In the genomic region with DNA sequence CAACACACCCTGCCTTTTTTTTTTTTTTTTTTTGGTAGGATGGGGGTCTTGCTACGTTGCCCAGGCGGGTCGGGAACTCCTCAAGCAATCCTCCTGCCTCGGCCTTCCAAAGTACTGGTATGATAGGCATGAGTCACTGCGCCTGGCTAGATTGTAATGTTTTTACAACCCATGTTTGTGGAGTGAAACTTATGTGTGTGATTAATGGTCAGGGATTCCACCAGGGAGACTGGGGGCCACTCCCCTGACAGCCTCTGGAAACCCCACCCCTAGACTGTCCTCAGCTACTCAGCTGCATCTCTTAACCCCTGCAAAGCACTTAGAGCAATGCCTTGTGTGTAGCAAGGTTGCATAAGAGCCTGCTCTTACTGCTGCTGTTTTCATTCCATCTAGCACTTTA, we compare ENCODE assay signal across 10 cellular contexts.
DNase-seq lines count a peak whose midpoint lies in the region; ATAC-seq and TF ChIP-seq lines count a peak whose summit lies in the region.
"Had no signal": no experiment of that assay in that cellular context is flagged by ENCODE, and none has a peak within 500 bp of the region (broad histone marks: within the 10 kb centered on the region; RNA-seq: fewer than 3 reads in every experiment).

No MANE protein-coding gene starts in this region.

- H3K4me3 ChIP-seq in HCT116 (replicated peaks in 1 of 2; ENCODE audit: low read depth in 1 of 2, low read length in 2 of 2), result no peak overlapping the region
- H3K4me3 ChIP-seq in ascending aorta, result no peak overlapping the region
- H3K4me3 ChIP-seq in hepatocyte, result no peak overlapping the region
- H3K4me3 ChIP-seq: pancreas had no signal

- no TSS peak for BruUV-seq in HCT116 (replicated peaks; lab: Mats Ljungman, UMichigan)

- H3K27ac ChIP-seq in HCT116 (ENCODE audit: low read depth, low read length), result no peak overlapping the region
- H3K27ac ChIP-seq in ascending aorta, result no peak overlapping the region
- H3K27ac ChIP-seq in hepatocyte, result peak overlapping the region; percentile 55
- H3K27ac ChIP-seq: pancreas had no signal

- peaks cover 9 to 19% of the 10 kb centered on the region in 2 experiments; a peak in 3 of 4 replicates for H3K4me1 ChIP-seq in HCT116 (ENCODE audit: control insufficient read depth in 1 of 2, insufficient read depth in 2 of 2, low read length in 2 of 2)
- H3K4me1 ChIP-seq in ascending aorta, result peaks cover 0 to 5% of the 10 kb centered on the region in 2 donors
- H3K4me1 ChIP-seq in hepatocyte (ENCODE audit: insufficient read depth), result peaks cover 6% of the 10 kb centered on the region
- H3K4me1 ChIP-seq: pancreas had no signal

- ATAC-seq in HCT116, result peak; percentile 61
- no peak for ATAC-seq in GM18867 (IDR thresholded peaks at IDR 0.05; ENCODE audit: unreplicated experiment)

- H3K27me3 ChIP-seq in HCT116 (ENCODE audit: insufficient read depth, low read length), result no peaks in the 10 kb centered on the region
- H3K27me3 ChIP-seq in ascending aorta, result no peaks in the 10 kb centered on the region
- H3K27me3 ChIP-seq in hepatocyte, result no peaks in the 10 kb centered on the region
- H3K27me3 ChIP-seq: pancreas had no signal

- no peaks in the 10 kb centered on the region for H3K27me3 Mint-ChIP-seq in type B pancreatic cell

- H3K4me3 Mint-ChIP-seq in type B pancreatic cell, result no peak overlapping the region

- peaks cover 7% of the 10 kb centered on the region for H3K4me1 Mint-ChIP-seq in type B pancreatic cell (ENCODE audit: unreplicated experiment)

- TF ChIP-seq POLR2A in HCT116 (IDR thresholded peaks at IDR 0.05; ENCODE audit: borderline replicate concordance, extremely low read depth, insufficient read depth, insufficient read length), result no peak

- CTCF ChIA-PET in HCT116 (lab: Charles Lee), result no interaction called here

- H4K20me1 ChIP-seq in HCT116 (ENCODE audit: insufficient read depth), result no peaks in the 10 kb centered on the region
- no peaks in the 10 kb centered on the region for H4K20me1 ChIP-seq in hepatocyte (ENCODE audit: insufficient read depth, poor library complexity, severe bottlenecking)

- no peak for DNase-seq in HCT116 (ENCODE audit: low read depth, low spot score)
- peak; percentile 24 to 77 for DNase-seq in ascending aorta (ENCODE audit: low spot score in 2 of 2)
- peak; percentile 84 for DNase-seq in hepatocyte (ENCODE audit: low spot score)
- no peak for DNase-seq in type B pancreatic cell (ENCODE audit: extremely low spot score, unreplicated experiment)
- no peak for DNase-seq in NCI-H69 (lab: John Stamatoyannopoulos, UW)
- DNase-seq in NCI-H345 treated with DMSO at 0.1 percent for 48 hours (lab: John Stamatoyannopoulos, UW; ENCODE audit: unreplicated experiment), result no peak
- DNase-seq: activated gamma-delta T cell, NCI-H526 treated with DMSO at 0.1 percent for 48 hours, pancreas had no signal

- no peaks in the 10 kb centered on the region for H3K36me3 ChIP-seq in HCT116 (ENCODE audit: control insufficient read depth in 1 of 2, insufficient read depth in 2 of 2, low read length in 2 of 2)
- no peaks in the 10 kb centered on the region for H3K36me3 ChIP-seq in ascending aorta
- no peaks in the 10 kb centered on the region for H3K36me3 ChIP-seq in hepatocyte (replicated peaks; ENCODE audit: insufficient read depth, low read depth)
- H3K36me3 ChIP-seq: pancreas had no signal

- peak overlapping the region; percentile 41 for H3K4me2 ChIP-seq in HCT116 (ENCODE audit: low read length)
- no peak overlapping the region for H3K4me2 ChIP-seq in hepatocyte

- H3K9me2 ChIP-seq in HCT116 (ENCODE audit: insufficient read depth) (no peaks in the 10 kb centered on the region), hepatocyte (replicated peaks; ENCODE audit: insufficient read depth) (no peaks in the 10 kb centered on the region)

- H3K9me3 ChIP-seq in HCT116 (ENCODE audit: control insufficient read depth in 1 of 2, insufficient read depth in 1 of 2, low read depth in 1 of 2, low read length in 2 of 2), result no peaks in the 10 kb centered on the region
- no peaks in the 10 kb centered on the region for H3K9me3 ChIP-seq in ascending aorta
- no peaks in the 10 kb centered on the region for H3K9me3 ChIP-seq in hepatocyte (ENCODE audit: low read depth)
- H3K9me3 ChIP-seq: pancreas had no signal

- H3K36me3 Mint-ChIP-seq in type B pancreatic cell, result no peaks in the 10 kb centered on the region

- H2AFZ ChIP-seq in HCT116 (ENCODE audit: low read depth, low read length, poor library complexity, severe bottlenecking) (no peak overlapping the region), hepatocyte (no peak overlapping the region)

- TF ChIP-seq CTCF in HCT116 (IDR thresholded peaks at IDR 0.05 in 2 of 3, conservative IDR thresholded peaks at IDR 0.05 in 1 of 3; ENCODE audit: borderline replicate concordance in 1 of 3, insufficient read depth in 1 of 3, low read depth in 2 of 3, low read length in 2 of 3), result no peak
- no peak for TF ChIP-seq CTCF in ascending aorta (IDR thresholded peaks at IDR 0.05)
- no peak for TF ChIP-seq CTCF in hepatocyte (IDR thresholded peaks at IDR 0.05; ENCODE audit: poor library complexity)
- TF ChIP-seq CTCF in type B pancreatic cell (conservative IDR thresholded peaks at IDR 0.05), result no peak

- POLR2A ChIA-PET in HCT116 (lab: Charles Lee), result interaction anchor here (0.6 kb wide), 1 partner anchor 92 kb away, joined by 3 read pairs; no protein-coding TSS in a partner anchor

- intact Hi-C loops in HCT116 (cut with micrococcal nuclease), result no loop called here
- intact Hi-C loops in ascending aorta (cut with DNase I), result no loop called here

- WGBS in hepatocyte (ENCODE audit: low lambda C conversion rate, missing lambda C conversion rate), result 38% methylated on average over 5 of the region's 5 CpGs

- RAD21 ChIA-PET in HCT116 (lab: Charles Lee; ENCODE audit: low non-redundant PET in 1 of 2, low total read pairs in 2 of 2, uncharacterized antibody in 2 of 2, unreplicated experiment in 2 of 2), result no interaction called here

- H3K79me2 ChIP-seq in HCT116 (ENCODE audit: insufficient read depth, low read length), result no peaks in the 10 kb centered on the region
- H3K79me2 ChIP-seq in hepatocyte, result no peaks in the 10 kb centered on the region

- peak overlapping the region; percentile 60 for H3K27ac Mint-ChIP-seq in type B pancreatic cell

- no peaks in the 10 kb centered on the region for H3K9me3 Mint-ChIP-seq in type B pancreatic cell

- no peak for TF ChIP-seq RAD21 in HCT116 (IDR thresholded peaks at IDR 0.05; ENCODE audit: low read depth)

- no peak overlapping the region for H3K9ac ChIP-seq in HCT116 (ENCODE audit: low read length)

TF ChIP-seq in HCT116, 20 proteins besides CTCF, POLR2A, EP300 and RAD21:
- TF ChIP-seq TCF7L2 (IDR thresholded peaks at IDR 0.05; ENCODE audit: borderline replicate concordance, extremely low read depth, insufficient read depth, insufficient read length) (no peak), FOSL1 (IDR thresholded peaks at IDR 0.05; ENCODE audit: low read depth) (0 out of 2 replicates have a peak, but pooled peaks have one; percentile 33)
TF ChIP-seq in HCT116: peak in this region for 1.

Comparison
In these comparisons a context has a peak if more than half of its experiments do, and no peak if none do; other contexts are left out.
1. DNase-seq: peak in ascending aorta (2 of 2) and hepatocyte (single experiment); none in HCT116 (single experiment), type B pancreatic cell (single experiment), NCI-H69 (single experiment) and NCI-H345 treated with DMSO at 0.1 percent for 48 hours (single experiment).